Comparison of ENCODE assay signal across 9 cellular contexts in genomic region chrX:24241822-24242648, GRCh38.
DNase-seq lines count a peak whose midpoint lies in the region; ATAC-seq and TF ChIP-seq lines count a peak whose summit lies in the region.
"Had no signal": no experiment of that assay in that cellular context is flagged by ENCODE, and none has a peak within 500 bp of the region (broad histone marks: within the 10 kb centered on the region; RNA-seq: fewer than 3 reads in every experiment).

No MANE protein-coding gene starts in this region.

- TF ChIP-seq CTCF in mesothelial cell of epicardium (IDR thresholded peaks at IDR 0.05; ENCODE audit: unreplicated experiment), result peak; percentile 25
- TF ChIP-seq CTCF in omental fat pad (IDR thresholded peaks at IDR 0.05), result no peak

- no peak overlapping the region for H3K4me3 Mint-ChIP-seq in dendritic cell treated with granulocyte-macrophage colony-stimulating factor and Interleukin-4, amounts not matched to agents 40 ng/mL and 50 ng/mL, for 4 days
- no peak overlapping the region for H3K4me3 Mint-ChIP-seq in mesothelial cell of epicardium
- H3K4me3 Mint-ChIP-seq: stimulated activated naive B cell treated with anti-CD40 and anti-IgM and Interleukin-4, amounts not matched to agents 10 μg/mL and 1 μg/mL and 100 μg/mL, for 72 hours had no signal

- DNase-seq in 8988T (peak; percentile 18), ELF-1 (ENCODE audit: low read depth, low spot score) (peak; percentile 8), NCI-H446 (lab: John Stamatoyannopoulos, UW) (peak; percentile 5 to 34), mesothelial cell of epicardium (ENCODE audit: low spot score in 2 of 2, unreplicated experiment in 2 of 2) (no peak), omental fat pad (ENCODE audit: low spot score) (no peak)

- no peaks in the 10 kb centered on the region for H3K9me3 Mint-ChIP-seq in dendritic cell treated with granulocyte-macrophage colony-stimulating factor and Interleukin-4, amounts not matched to agents 40 ng/mL and 50 ng/mL, for 4 days
- H3K9me3 Mint-ChIP-seq in mesothelial cell of epicardium, result no peaks in the 10 kb centered on the region
- H3K9me3 Mint-ChIP-seq: stimulated activated naive B cell treated with anti-CD40 and anti-IgM and Interleukin-4, amounts not matched to agents 10 μg/mL and 1 μg/mL and 100 μg/mL, for 72 hours had no signal

- intact Hi-C loops in dendritic cell treated with granulocyte-macrophage colony-stimulating factor and Interleukin-4, amounts not matched to agents 40 ng/mL and 50 ng/mL, for 4 days (cut with micrococcal nuclease), result loop anchor here (2.0 kb wide), 1 partner anchor 91 kb away; no protein-coding TSS in a partner anchor

- no peaks in the 10 kb centered on the region for H3K36me3 Mint-ChIP-seq in dendritic cell treated with granulocyte-macrophage colony-stimulating factor and Interleukin-4, amounts not matched to agents 40 ng/mL and 50 ng/mL, for 4 days (ENCODE audit: low read depth)
- H3K36me3 Mint-ChIP-seq in mesothelial cell of epicardium, result no peaks in the 10 kb centered on the region
- H3K36me3 Mint-ChIP-seq: stimulated activated naive B cell treated with anti-CD40 and anti-IgM and Interleukin-4, amounts not matched to agents 10 μg/mL and 1 μg/mL and 100 μg/mL, for 72 hours had no signal

- ATAC-seq in HG02759 (IDR thresholded peaks at IDR 0.05; ENCODE audit: unreplicated experiment) (peak; percentile 27), omental fat pad (ENCODE audit: low FRiP score) (no peak), GM21737 (IDR thresholded peaks at IDR 0.05; ENCODE audit: unreplicated experiment) (no peak)

- peaks cover 5% of the 10 kb centered on the region for H3K27me3 Mint-ChIP-seq in dendritic cell treated with granulocyte-macrophage colony-stimulating factor and Interleukin-4, amounts not matched to agents 40 ng/mL and 50 ng/mL, for 4 days
- H3K27me3 Mint-ChIP-seq in mesothelial cell of epicardium (ENCODE audit: low read depth), result no peaks in the 10 kb centered on the region

- H3K27ac Mint-ChIP-seq in dendritic cell treated with granulocyte-macrophage colony-stimulating factor and Interleukin-4, amounts not matched to agents 40 ng/mL and 50 ng/mL, for 4 days, result peak overlapping the region; percentile 46
- no peak overlapping the region for H3K27ac Mint-ChIP-seq in mesothelial cell of epicardium
- H3K27ac Mint-ChIP-seq: stimulated activated naive B cell treated with anti-CD40 and anti-IgM and Interleukin-4, amounts not matched to agents 10 μg/mL and 1 μg/mL and 100 μg/mL, for 72 hours had no signal

- peaks cover 20% of the 10 kb centered on the region for H3K4me1 Mint-ChIP-seq in dendritic cell treated with granulocyte-macrophage colony-stimulating factor and Interleukin-4, amounts not matched to agents 40 ng/mL and 50 ng/mL, for 4 days (ENCODE audit: low read depth)
- H3K4me1 Mint-ChIP-seq in mesothelial cell of epicardium, result peaks cover 18% of the 10 kb centered on the region

Comparison
In these comparisons a context has a peak if more than half of its experiments do, and no peak if none do; other contexts are left out.
1. DNase-seq: peak in 8988T (single experiment), ELF-1 (single experiment) and NCI-H446 (2 of 2); none in mesothelial cell of epicardium (0 of 2) and omental fat pad (single experiment).